Comparison of ENCODE assay signal across 17 cellular contexts in genomic region chrX:150757371-150757770, GRCh38.
A peak's percentile ranks its signal among the peaks of the same experiment; 100 is the strongest.
DNase-seq lines count a peak whose midpoint lies in the region; ATAC-seq and TF ChIP-seq lines count a peak whose summit lies in the region.
"Had no signal": no experiment of that assay in that cellular context is flagged by ENCODE, and none has a peak within 500 bp of the region (broad histone marks: within the 10 kb centered on the region; RNA-seq: fewer than 3 reads in every experiment).

No MANE protein-coding gene starts in this region.

- POLR2A ChIA-PET in CD8-positive, alpha-beta T cell (lab: Charles Lee): no interaction called here

- ATAC-seq in activated naive CD4-positive, alpha-beta T cell treated with anti-CD3 and anti-CD28 coated beads, Interleukin-2, amount 50 U/mL, for 72 hours: no peak
- ATAC-seq in CD8-positive, alpha-beta T cell: no peak
- no peak for ATAC-seq in activated T-helper 17 cell treated with anti-CD3 and anti-CD28 coated beads, Interleukin-2, amount 50 U/mL, for 72 hours (replicated peaks)
- ATAC-seq in GM18511 (IDR thresholded peaks at IDR 0.05; ENCODE audit: unreplicated experiment) (no peak), foreskin keratinocyte (no peak)
- ATAC-seq: GM23338 had no signal

- H3K36me3 Mint-ChIP-seq in activated naive CD4-positive, alpha-beta T cell treated with anti-CD3 and anti-CD28 coated beads, Interleukin-2, amount 50 U/mL, for 72 hours: peaks cover 0 to 16% of the 10 kb centered on the region in 2 donors
- H3K36me3 Mint-ChIP-seq in activated naive CD4-positive, alpha-beta T cell treated with anti-CD3 and anti-CD28 coated beads for 36 hours (ENCODE audit: low read depth): peaks cover 6% of the 10 kb centered on the region
- peaks cover 63% of the 10 kb centered on the region for H3K36me3 Mint-ChIP-seq in CD8-positive, alpha-beta T cell
- peaks cover 63% of the 10 kb centered on the region for H3K36me3 Mint-ChIP-seq in activated T-helper 17 cell treated with anti-CD3 and anti-CD28 coated beads, Interleukin-2, amount 50 U/mL, for 72 hours (ENCODE audit: low read depth)
- H3K36me3 Mint-ChIP-seq in nephron progenitor cell (ENCODE audit: low read depth): peaks cover 47% of the 10 kb centered on the region

- intact Hi-C loops in activated naive CD4-positive, alpha-beta T cell treated with anti-CD3 and anti-CD28 coated beads for 36 hours (cut with micrococcal nuclease): no loop called here
- intact Hi-C loops in CD8-positive, alpha-beta T cell (cut with DNase I, micrococcal nuclease): no loop called here

- peak overlapping the region; percentile 78 to 85 for H3K27ac Mint-ChIP-seq in activated naive CD4-positive, alpha-beta T cell treated with anti-CD3 and anti-CD28 coated beads, Interleukin-2, amount 50 U/mL, for 72 hours
- no peak overlapping the region for H3K27ac Mint-ChIP-seq in activated naive CD4-positive, alpha-beta T cell treated with anti-CD3 and anti-CD28 coated beads for 36 hours
- H3K27ac Mint-ChIP-seq in CD8-positive, alpha-beta T cell: peak overlapping the region; percentile 60
- H3K27ac Mint-ChIP-seq in activated T-helper 17 cell treated with anti-CD3 and anti-CD28 coated beads, Interleukin-2, amount 50 U/mL, for 72 hours: peak overlapping the region; percentile 43
- H3K27ac Mint-ChIP-seq in nephron progenitor cell: peak overlapping the region; percentile 31
- H3K27ac Mint-ChIP-seq: GM23338 had no signal

- no peak for TF ChIP-seq CTCF in CD8-positive, alpha-beta T cell (IDR thresholded peaks at IDR 0.05)
- no peak for TF ChIP-seq CTCF in nephron progenitor cell (IDR thresholded peaks at IDR 0.05)
- no peak for TF ChIP-seq CTCF in foreskin keratinocyte (conservative IDR thresholded peaks at IDR 0.05)

- H3K4me3 ChIP-seq in CD8-positive, alpha-beta T cell (ENCODE audit: low read depth, low read length): no peak overlapping the region
- H3K4me3 ChIP-seq in SJCRH30: no peak overlapping the region
- H3K4me3 ChIP-seq: GM23338 had no signal

- DNase-seq in activated naive CD4-positive, alpha-beta T cell treated with anti-CD3 and anti-CD28 coated beads, Interleukin-2, amount 50 U/mL, for 72 hours (ENCODE audit: low spot score in 2 of 2): no peak
- no peak for DNase-seq in activated naive CD4-positive, alpha-beta T cell treated with anti-CD3 and anti-CD28 coated beads for 36 hours
- no peak for DNase-seq in CD8-positive, alpha-beta T cell
- no peak for DNase-seq in nephron progenitor cell
- no peak for DNase-seq in foreskin keratinocyte
- no peak for DNase-seq in SJCRH30
- DNase-seq: ACHN; BE2C; C1 segment of cervical spinal cord; CD4-positive, CD25-positive, alpha-beta regulatory T cell; DMS153; DMS79; GDM1; HCEC 1CT had no signal

- H3K4me1 ChIP-seq in CD8-positive, alpha-beta T cell (ENCODE audit: insufficient read depth, low read length): no peaks in the 10 kb centered on the region
- H3K4me1 ChIP-seq in foreskin keratinocyte: no peaks in the 10 kb centered on the region
- H3K4me1 ChIP-seq in SJCRH30: no peaks in the 10 kb centered on the region
- H3K4me1 ChIP-seq: BE2C had no signal

- H3K36me3 ChIP-seq in CD8-positive, alpha-beta T cell (ENCODE audit: insufficient read depth, low read length): peaks cover 3% of the 10 kb centered on the region
- no peaks in the 10 kb centered on the region for H3K36me3 ChIP-seq in SJCRH30
- H3K36me3 ChIP-seq: BE2C had no signal

- no peak overlapping the region for H3K4me3 Mint-ChIP-seq in activated naive CD4-positive, alpha-beta T cell treated with anti-CD3 and anti-CD28 coated beads for 36 hours
- H3K4me3 Mint-ChIP-seq in CD8-positive, alpha-beta T cell: no peak overlapping the region
- no peak overlapping the region for H3K4me3 Mint-ChIP-seq in activated T-helper 17 cell treated with anti-CD3 and anti-CD28 coated beads, Interleukin-2, amount 50 U/mL, for 72 hours
- H3K4me3 Mint-ChIP-seq in nephron progenitor cell: no peak overlapping the region
- H3K4me3 Mint-ChIP-seq: CD4-positive, CD25-positive, alpha-beta regulatory T cell; GM23338 had no signal

- no peaks in the 10 kb centered on the region for H3K27me3 Mint-ChIP-seq in activated naive CD4-positive, alpha-beta T cell treated with anti-CD3 and anti-CD28 coated beads for 36 hours (ENCODE audit: low read depth)
- H3K27me3 Mint-ChIP-seq in CD8-positive, alpha-beta T cell (ENCODE audit: low read depth): no peaks in the 10 kb centered on the region
- H3K27me3 Mint-ChIP-seq in activated T-helper 17 cell treated with anti-CD3 and anti-CD28 coated beads, Interleukin-2, amount 50 U/mL, for 72 hours: no peaks in the 10 kb centered on the region
- peaks cover 6% of the 10 kb centered on the region for H3K27me3 Mint-ChIP-seq in nephron progenitor cell (ENCODE audit: low read depth, poor library complexity)
- H3K27me3 Mint-ChIP-seq: CD4-positive, CD25-positive, alpha-beta regulatory T cell had no signal

- CTCF ChIA-PET in activated naive CD4-positive, alpha-beta T cell treated with anti-CD3 and anti-CD28 coated beads for 36 hours (lab: Charles Lee): no interaction called here
- CTCF ChIA-PET in CD8-positive, alpha-beta T cell (lab: Charles Lee): no interaction called here

- H3K4me1 Mint-ChIP-seq in activated naive CD4-positive, alpha-beta T cell treated with anti-CD3 and anti-CD28 coated beads for 36 hours (ENCODE audit: low read depth): no peaks in the 10 kb centered on the region
- peaks cover 7% of the 10 kb centered on the region for H3K4me1 Mint-ChIP-seq in CD8-positive, alpha-beta T cell (ENCODE audit: low read depth)
- no peaks in the 10 kb centered on the region for H3K4me1 Mint-ChIP-seq in activated T-helper 17 cell treated with anti-CD3 and anti-CD28 coated beads, Interleukin-2, amount 50 U/mL, for 72 hours
- H3K4me1 Mint-ChIP-seq in nephron progenitor cell: no peaks in the 10 kb centered on the region
- H3K4me1 Mint-ChIP-seq: CD4-positive, CD25-positive, alpha-beta regulatory T cell had no signal

- no peaks in the 10 kb centered on the region for H3K27me3 ChIP-seq in CD8-positive, alpha-beta T cell (ENCODE audit: insufficient read depth, low read length)
- no peaks in the 10 kb centered on the region for H3K27me3 ChIP-seq in foreskin keratinocyte
- H3K27me3 ChIP-seq in SJCRH30: no peaks in the 10 kb centered on the region
- H3K27me3 ChIP-seq: BE2C had no signal

- H3K27ac ChIP-seq in CD8-positive, alpha-beta T cell (ENCODE audit: low read depth, low read length): no peak overlapping the region
- H3K27ac ChIP-seq in foreskin keratinocyte (no peak overlapping the region), SJCRH30 (no peak overlapping the region)

- H3K9me3 ChIP-seq in CD8-positive, alpha-beta T cell (ENCODE audit: low read length): no peaks in the 10 kb centered on the region
- H3K9me3 ChIP-seq in SJCRH30 (replicated peaks): no peaks in the 10 kb centered on the region
- H3K9me3 ChIP-seq: BE2C had no signal

- no peaks in the 10 kb centered on the region for H3K9me3 Mint-ChIP-seq in activated naive CD4-positive, alpha-beta T cell treated with anti-CD3 and anti-CD28 coated beads, Interleukin-2, amount 50 U/mL, for 72 hours
- H3K9me3 Mint-ChIP-seq in activated naive CD4-positive, alpha-beta T cell treated with anti-CD3 and anti-CD28 coated beads for 36 hours: no peaks in the 10 kb centered on the region
- H3K9me3 Mint-ChIP-seq in CD8-positive, alpha-beta T cell: no peaks in the 10 kb centered on the region
- H3K9me3 Mint-ChIP-seq in activated T-helper 17 cell treated with anti-CD3 and anti-CD28 coated beads, Interleukin-2, amount 50 U/mL, for 72 hours: no peaks in the 10 kb centered on the region
- H3K9me3 Mint-ChIP-seq in nephron progenitor cell: peaks cover 47% of the 10 kb centered on the region
- H3K9me3 Mint-ChIP-seq: CD4-positive, CD25-positive, alpha-beta regulatory T cell; GM23338 had no signal
